Comparison of ENCODE assay signal across 10 cellular contexts in the genomic region with DNA sequence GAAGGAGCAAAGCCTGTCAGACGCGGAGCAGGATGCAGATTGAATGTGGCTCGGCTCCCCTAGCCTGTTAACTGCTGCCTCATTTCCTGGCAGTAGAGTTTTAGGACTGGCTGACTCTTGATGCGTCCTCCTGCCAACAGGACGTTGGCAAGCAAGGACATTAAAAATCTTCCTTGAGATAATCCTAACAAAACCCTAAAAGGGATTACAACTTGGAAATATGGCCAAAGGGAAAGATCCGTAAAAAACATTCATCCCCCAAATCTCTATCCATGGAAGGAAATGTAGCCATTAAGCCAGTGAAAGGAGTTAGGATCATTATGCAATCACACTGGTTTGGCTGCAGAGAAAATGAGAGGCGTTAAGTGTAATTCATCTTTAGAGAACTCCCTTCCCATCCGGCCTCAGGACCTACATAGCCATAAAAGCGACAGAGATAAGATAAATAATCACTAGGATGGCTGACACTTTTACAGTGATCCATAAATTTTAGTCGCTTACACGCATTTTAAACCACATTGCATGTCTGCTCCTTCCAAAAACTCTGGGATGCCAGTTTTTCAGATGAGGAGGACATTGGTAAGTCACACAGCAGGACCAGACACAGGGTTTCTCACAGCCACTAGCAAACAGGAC.
DNase-seq lines count a peak whose midpoint lies in the region; ATAC-seq and TF ChIP-seq lines count a peak whose summit lies in the region.
"Had no signal": no experiment of that assay in that cellular context is flagged by ENCODE, and none has a peak within 500 bp of the region (broad histone marks: within the 10 kb centered on the region; RNA-seq: fewer than 3 reads in every experiment).

No MANE protein-coding gene starts in this region.

- H3K36me3 ChIP-seq in rectal smooth muscle tissue (ENCODE audit: control insufficient read depth, insufficient read depth, low read length) (no peaks in the 10 kb centered on the region), tibial artery (no peaks in the 10 kb centered on the region)

- no peaks in the 10 kb centered on the region for H3K9me3 ChIP-seq in tibial artery

- H3K27me3 ChIP-seq in rectal smooth muscle tissue (ENCODE audit: control insufficient read depth, insufficient read depth, low read length), result no peaks in the 10 kb centered on the region
- no peaks in the 10 kb centered on the region for H3K27me3 ChIP-seq in tibial artery

- TF ChIP-seq CTCF in tibial artery (IDR thresholded peaks at IDR 0.05), result no peak

- intact Hi-C loops in tibial artery (cut with DNase I; ENCODE audit: low total_unique reads), result no loop called here

- H3K9ac ChIP-seq in rectal smooth muscle tissue (ENCODE audit: low read length), result no peak overlapping the region

- H3K27ac ChIP-seq in rectal smooth muscle tissue (ENCODE audit: low read depth, low read length), result peak overlapping the region; percentile 69
- H3K27ac ChIP-seq in tibial artery, result peak overlapping the region in 1 of 2 donors; percentile 22
- H3K27ac ChIP-seq: HL-60 had no signal

- no peak overlapping the region for H3K4me3 ChIP-seq in rectal smooth muscle tissue (ENCODE audit: low read length)
- H3K4me3 ChIP-seq in tibial artery, result no peak overlapping the region

- ATAC-seq in GM18502 (IDR thresholded peaks at IDR 0.05; ENCODE audit: poor library complexity, unreplicated experiment), result no peak

- H3K4me1 ChIP-seq in rectal smooth muscle tissue (ENCODE audit: control insufficient read depth, insufficient read depth, low read length) (peaks cover 32% of the 10 kb centered on the region), tibial artery (peaks cover 0 to 11% (median 4%) of the 10 kb centered on the region in 4 donors)

- DNase-seq in GDM1 (lab: John Stamatoyannopoulos, UW), result peak; percentile 72
- peak; percentile 9 for DNase-seq in NCI-H1417 treated with DMSO at 0.1 percent for 48 hours (lab: John Stamatoyannopoulos, UW)
- DNase-seq in epidermal melanocyte (ENCODE audit: insufficient read length, low spot score), result peak; percentile 48
- no peak for DNase-seq in tibial artery
- no peak for DNase-seq in NCI-H774 (lab: John Stamatoyannopoulos, UW)
- no peak for DNase-seq in hippocampal formation (lab: John Stamatoyannopoulos, UW)
- DNase-seq: NCI-H526 had no signal

Comparison
In these comparisons a context has a peak if more than half of its experiments do, and no peak if none do; other contexts are left out.
1. DNase-seq: peak in GDM1 (single experiment), NCI-H1417 treated with DMSO at 0.1 percent for 48 hours (single experiment) and epidermal melanocyte (single experiment); none in tibial artery (0 of 2), NCI-H774 (single experiment) and hippocampal formation (0 of 2).